In genomic region chr2:123303735-123304134, GRCh38 we compare ENCODE assay signal across 24 cellular contexts.
"Had no signal": no experiment of that assay in that cellular context is flagged by ENCODE, and none has a peak within 500 bp of the region (broad histone marks: within the 10 kb centered on the region; RNA-seq: fewer than 3 reads in every experiment).

No MANE protein-coding gene starts in this region.

- H3K27ac ChIP-seq: ascending aorta, coronary artery, dorsolateral prefrontal cortex, gastrocnemius medialis, ovary, upper lobe of left lung, vagina had no signal

- DNase-seq: activated CD4-positive, alpha-beta memory T cell treated with anti-CD3 and anti-CD28 coated beads for 36 hours; activated CD4-positive, alpha-beta T cell treated with anti-CD3 and anti-CD28 coated beads, Interleukin-2, amount 10 ng/mL, durations not matched to agents 24 days and 14 days; activated CD4-positive, CD25-positive, alpha-beta regulatory T cell treated with anti-CD3 and anti-CD28 coated beads, Interleukin-2, amount 50 U/mL, for 72 hours; activated CD8-positive, alpha-beta memory T cell treated with anti-CD3 and anti-CD28 coated beads, Interleukin-2, amount 50 U/mL, for 4 hours; activated gamma-delta T cell; activated naive CD4-positive, alpha-beta T cell treated with anti-CD3 and anti-CD28 coated beads, Interleukin-2, amount 10 ng/mL, durations not matched to agents 7 days and 5 days; activated naive CD8-positive, alpha-beta T cell treated with anti-CD3 and anti-CD28 coated beads, Interleukin-2, amount 10 ng/mL, durations not matched to agents 7 days and 5 days; activated T-cell treated with anti-CD3 and anti-CD28 coated beads, Interleukin-2, amount 50 U/mL, for 1 hour; dorsolateral prefrontal cortex; effector memory CD4-positive, alpha-beta T cell; gastrocnemius medialis; glutamatergic neuron; islet precursor cell; left ventricle myocardium superior; ovary; small intestine; stimulated activated CD4-positive, alpha-beta T cell treated with anti-CD3 and anti-CD28 coated beads, Interleukin-4, amount 100 ng/mL, for 24 hours; T1000; upper lobe of left lung had no signal

- H3K27me3 ChIP-seq: ascending aorta, dorsolateral prefrontal cortex, gastrocnemius medialis, ovary, upper lobe of left lung, vagina had no signal

- ATAC-seq: gastrocnemius medialis; left ventricle myocardium superior; sciatic nerve; stimulated activated effector memory CD8-positive, alpha-beta T cell treated with anti-CD3 and anti-CD28 coated beads, Interleukin-12 subunit alpha, Interleukin-12 subunit beta, amount 100 ng/mL, for 72 hours had no signal

- H3K36me3 ChIP-seq: ascending aorta, gastrocnemius medialis, ovary, upper lobe of left lung, vagina had no signal

- H3K4me3 ChIP-seq: ascending aorta, coronary artery, dorsolateral prefrontal cortex, gastrocnemius medialis, ovary, upper lobe of left lung, vagina had no signal

- H3K4me1 ChIP-seq: ascending aorta, gastrocnemius medialis, upper lobe of left lung, vagina had no signal

- H3K9me3 ChIP-seq: ascending aorta, gastrocnemius medialis, ovary, vagina had no signal
